Comparison of ENCODE assay signal across 14 cellular contexts in genomic region chr22:50476819-50477344, GRCh38. TPM values are rescaled to one million over a fixed set of nuclear protein-coding genes. Genes with fewer than 3 reads are reported as not detected.
DNase-seq lines count a peak whose midpoint lies in the region; ATAC-seq, FAIRE-seq and TF ChIP-seq lines count a peak whose summit lies in the region.
"Had no signal": no experiment of that assay in that cellular context is flagged by ENCODE, and none has a peak within 500 bp of the region (broad histone marks: within the 10 kb centered on the region; RNA-seq: fewer than 3 reads in every experiment).

No MANE protein-coding gene starts in this region.

- no peak overlapping the region for H2AFZ ChIP-seq in H1 (ENCODE audit: low read length)

- 90% methylated on average over 7 of the region's 7 CpGs; no CpG with 5 or more reads in 1 of the 2 experiments for WGBS in H1 (ENCODE audit: extremely low coverage in 1 of 2, insufficient coverage in 1 of 2, insufficient read length in 1 of 2, insufficient replicate concordance in 2 of 2, low coverage in 1 of 2, low lambda C conversion rate in 2 of 2, missing lambda C conversion rate in 1 of 2), 2 experiments

- H2BK12ac ChIP-seq in H1 (ENCODE audit: low read depth, low read length): peak overlapping the region; percentile 75; the same call in 1 of the 2 replicates

- H3K4me1 Mint-ChIP-seq in activated T-cell treated with anti-CD3 and anti-CD28 coated beads, Interleukin-2, amount 50 U/mL, for 72 hours (ENCODE audit: low read depth): peaks cover 40% of the 10 kb centered on the region
- peaks cover 40% of the 10 kb centered on the region for H3K4me1 Mint-ChIP-seq in stimulated activated effector memory CD8-positive, alpha-beta T cell treated with anti-CD3 and anti-CD28 coated beads, Interleukin-12 subunit alpha, Interleukin-12 subunit beta, amount 100 ng/mL, for 72 hours

- no peak for TF ChIP-seq EP300 in H1 (IDR thresholded peaks at IDR 0.05; ENCODE audit: borderline replicate concordance in 1 of 2, low read depth in 2 of 2, low read length in 2 of 2)

- peaks cover 16% of the 10 kb centered on the region for H3K79me1 ChIP-seq in H1 (ENCODE audit: low read depth, low read length)

- H4K5ac ChIP-seq in H1 (ENCODE audit: insufficient read length, low read depth, low read length): no peak overlapping the region

- POLR2A ChIA-PET in H1 (lab: Charles Lee; ENCODE audit: partially characterized antibody): interaction anchor here (1.1 to 2.0 kb wide), 2 partner anchors 8 to 196 kb away, joined by 4 to 6 read pairs; no protein-coding TSS in a partner anchor

- peak overlapping the region; percentile 89 for H4K91ac ChIP-seq in H1 (replicated peaks; ENCODE audit: insufficient read length, low read length)

- H3K9me3 Mint-ChIP-seq in activated T-cell treated with anti-CD3 and anti-CD28 coated beads, Interleukin-2, amount 50 U/mL, for 72 hours: no peaks in the 10 kb centered on the region
- no peaks in the 10 kb centered on the region for H3K9me3 Mint-ChIP-seq in stimulated activated effector memory CD8-positive, alpha-beta T cell treated with anti-CD3 and anti-CD28 coated beads, Interleukin-12 subunit alpha, Interleukin-12 subunit beta, amount 100 ng/mL, for 72 hours
- H3K9me3 Mint-ChIP-seq: dendritic cell treated with granulocyte-macrophage colony-stimulating factor and Interleukin-4, amounts not matched to agents 40 ng/mL and 50 ng/mL, for 4 days had no signal

- no peak overlapping the region for H3K4me3 ChIP-seq in H1 (ENCODE audit: extremely low read depth in 1 of 4, insufficient read depth in 2 of 4, low read depth in 3 of 4, low read length in 4 of 4)

- H3K9me3 ChIP-seq in H1 (ENCODE audit: insufficient read depth in 2 of 2, low read depth in 1 of 2, low read length in 1 of 2): no peaks in the 10 kb centered on the region

- peak overlapping the region; percentile 46 to 53 for H3K4me3 Mint-ChIP-seq in activated T-cell treated with anti-CD3 and anti-CD28 coated beads, Interleukin-2, amount 50 U/mL, for 72 hours
- H3K4me3 Mint-ChIP-seq in stimulated activated effector memory CD8-positive, alpha-beta T cell treated with anti-CD3 and anti-CD28 coated beads, Interleukin-12 subunit alpha, Interleukin-12 subunit beta, amount 100 ng/mL, for 72 hours: peak overlapping the region; percentile 88

- peak overlapping the region; percentile 21 for H3K27ac Mint-ChIP-seq in activated T-cell treated with anti-CD3 and anti-CD28 coated beads, Interleukin-2, amount 50 U/mL, for 72 hours
- peak overlapping the region; percentile 33 for H3K27ac Mint-ChIP-seq in stimulated activated effector memory CD8-positive, alpha-beta T cell treated with anti-CD3 and anti-CD28 coated beads, Interleukin-12 subunit alpha, Interleukin-12 subunit beta, amount 100 ng/mL, for 72 hours
- H3K27ac Mint-ChIP-seq: dendritic cell treated with granulocyte-macrophage colony-stimulating factor and Interleukin-4, amounts not matched to agents 40 ng/mL and 50 ng/mL, for 4 days had no signal

- FAIRE-seq in H1 (lab: Jason Lieb, UNC): no peak
- no peak for FAIRE-seq in H54 (lab: Jason Lieb, UNC)
- FAIRE-seq: GM19239 had no signal

- H4K8ac ChIP-seq in H1 (ENCODE audit: extremely low read depth, insufficient read depth, low read length): no peak overlapping the region; the same call in none of the 2 replicates

- H2BK5ac ChIP-seq in H1 (ENCODE audit: low read depth, low read length): peak overlapping the region; percentile 52; the same call in 1 of the 2 replicates

- peak overlapping the region; percentile 61; the same call in 1 of the 2 replicates for H2BK20ac ChIP-seq in H1 (ENCODE audit: low read length)

- peaks cover 19 to 22% of the 10 kb centered on the region in 2 experiments for H4K20me1 ChIP-seq in H1 (replicated peaks in 1 of 2; ENCODE audit: control insufficient read depth in 1 of 2, insufficient read depth in 2 of 2, low read length in 2 of 2)

- H3K79me2 ChIP-seq in H1 (ENCODE audit: control insufficient read depth in 1 of 2, insufficient read depth in 2 of 2, low read length in 2 of 2): peaks cover 0 to 25% of the 10 kb centered on the region in 2 experiments; a peak in 3 of 4 replicates

- H2AK5ac ChIP-seq in H1 (ENCODE audit: low read depth, low read length): peak overlapping the region; percentile 75; the same call in 1 of the 2 replicates

- peak overlapping the region; percentile 12 for H3K56ac ChIP-seq in H1 (replicated peaks; ENCODE audit: insufficient read length, low read depth, low read length)

- H3K27me3 ChIP-seq in H1 (replicated peaks in 1 of 4; ENCODE audit: control insufficient read depth in 3 of 4, extremely low read depth in 1 of 4, insufficient read depth in 3 of 4, low read length in 3 of 4): peaks cover 1 to 22% (median 13%) of the 10 kb centered on the region in 4 experiments; a peak in 6 of 7 replicates

- TF ChIP-seq RAD21 in H1 (IDR thresholded peaks at IDR 0.05 in 1 of 2, conservative IDR thresholded peaks at IDR 0.05 in 1 of 2; ENCODE audit: low read depth in 2 of 2, low read length in 2 of 2): no peak

- TF ChIP-seq POLR2A in H1 (IDR thresholded peaks at IDR 0.05; ENCODE audit: control extremely low read depth in 1 of 2, low read depth in 2 of 2, low read length in 2 of 2): no peak
- TF ChIP-seq POLR2A in H54 (IDR thresholded peaks at IDR 0.05; ENCODE audit: low read depth, low read length): no peak

- H3K27me3 Mint-ChIP-seq in activated T-cell treated with anti-CD3 and anti-CD28 coated beads, Interleukin-2, amount 50 U/mL, for 72 hours (ENCODE audit: low read depth): peaks cover 9% of the 10 kb centered on the region

- H3K14ac ChIP-seq in H1 (ENCODE audit: insufficient read length): no peak overlapping the region

- H2BK15ac ChIP-seq in H1 (ENCODE audit: low read length): no peak overlapping the region

- H2BK120ac ChIP-seq in H1 (replicated peaks; ENCODE audit: low read depth, low read length): peak overlapping the region; percentile 78

- TF ChIP-seq CTCF in H1 (IDR thresholded peaks at IDR 0.05; ENCODE audit: control extremely low read depth in 1 of 3, insufficient read depth in 1 of 3, low read depth in 1 of 3, low read length in 3 of 3): no peak

- H3K4ac ChIP-seq in H1 (replicated peaks; ENCODE audit: insufficient read length, low read depth, low read length): no peak overlapping the region

- H3K23ac ChIP-seq in H1 (ENCODE audit: insufficient read length): no peak overlapping the region

- H3K4me2 ChIP-seq in H1 (ENCODE audit: insufficient read depth in 1 of 2, low read depth in 2 of 2, low read length in 2 of 2): no peak overlapping the region

- peak overlapping the region; percentile 13; the same call in 1 of the 2 replicates for H3K18ac ChIP-seq in H1 (ENCODE audit: extremely low read depth, low read length)

- DNase-seq in activated T-cell treated with anti-CD3 and anti-CD28 coated beads, Interleukin-2, amount 50 U/mL, for 72 hours: no peak
- no peak for DNase-seq in activated T-cell treated with anti-CD3 and anti-CD28 coated beads, Interleukin-2, amount 50 U/mL, for 48 hours
- peak; percentile 53 for DNase-seq in NCI-H2171 treated with DMSO at 0.1 percent for 48 hours (lab: John Stamatoyannopoulos, UW)
- no peak for DNase-seq in H1 (ENCODE audit: low read depth in 1 of 2, low spot score in 2 of 2)
- no peak for DNase-seq in stimulated activated effector memory CD8-positive, alpha-beta T cell treated with anti-CD3 and anti-CD28 coated beads, Interleukin-12 subunit alpha, Interleukin-12 subunit beta, amount 100 ng/mL, for 72 hours (ENCODE audit: low spot score in 2 of 2)
- no peak for DNase-seq in DMS 273 (lab: John Stamatoyannopoulos, UW; ENCODE audit: unreplicated experiment)
- no peak for DNase-seq in H54 (ENCODE audit: insufficient read length, low spot score)
- DNase-seq: Karpas-422; midbrain; stimulated activated CD4-positive, alpha-beta T cell treated with anti-CD3 and anti-CD28 coated beads, Interleukin-2, amount 100 ng/mL, for 48 hours; SW 1271 had no signal

- peaks cover 12% of the 10 kb centered on the region; the same call in 1 of the 2 replicates for H3K23me2 ChIP-seq in H1 (ENCODE audit: low read depth, low read length)

- ATAC-seq in activated T-cell treated with anti-CD3 and anti-CD28 coated beads, Interleukin-2, amount 50 U/mL, for 72 hours (replicated peaks in 1 of 2): no peak
- ATAC-seq in stimulated activated effector memory CD8-positive, alpha-beta T cell treated with anti-CD3 and anti-CD28 coated beads, Interleukin-12 subunit alpha, Interleukin-12 subunit beta, amount 100 ng/mL, for 72 hours: no peak
- no peak for ATAC-seq in GM21528 (IDR thresholded peaks at IDR 0.05; ENCODE audit: low FRiP score, unreplicated experiment)

- H3K9ac ChIP-seq in H1 (replicated peaks in 1 of 4; ENCODE audit: extremely low read depth in 1 of 4, low read depth in 3 of 4, low read length in 3 of 4): peak overlapping the region in 1 of 4 experiments; percentile 8; a peak in 1 of 7 replicates

- H3K4me1 ChIP-seq in H1 (replicated peaks in 1 of 4; ENCODE audit: control insufficient read depth in 3 of 4, insufficient read depth in 4 of 4, low read length in 3 of 4): peaks cover 0 to 16% (median 10%) of the 10 kb centered on the region in 4 experiments; a peak in 5 of 7 replicates

- no peak overlapping the region for H3K27ac ChIP-seq in H1 (ENCODE audit: low read depth, low read length)

- no peaks in the 10 kb centered on the region for H3K36me3 ChIP-seq in H1 (ENCODE audit: control insufficient read depth in 2 of 4, insufficient read depth in 4 of 4, low read length in 3 of 4)

- CTCF ChIA-PET in H1 (lab: Charles Lee; ENCODE audit: partially characterized antibody): interaction anchor here (0.6 to 2.9 kb wide), 3 partner anchors 21 to 91 kb away, joined by 3 to 16 read pairs (median 4); partner anchors contain the start of gene SCO2

- H3K36me3 Mint-ChIP-seq in activated T-cell treated with anti-CD3 and anti-CD28 coated beads, Interleukin-2, amount 50 U/mL, for 72 hours (ENCODE audit: insufficient read depth in 2 of 2): peaks cover 5 to 6% of the 10 kb centered on the region in 2 donors
- peaks cover 13% of the 10 kb centered on the region for H3K36me3 Mint-ChIP-seq in stimulated activated effector memory CD8-positive, alpha-beta T cell treated with anti-CD3 and anti-CD28 coated beads, Interleukin-12 subunit alpha, Interleukin-12 subunit beta, amount 100 ng/mL, for 72 hours

RNA-seq across cellular contexts. Expression of gene SBF1, which starts 2.0 kb away (rescaled TPM):
- 100 to 1,000 TPM; 108 to 114 TPM for total RNA-seq in activated T-cell treated with anti-CD3 and anti-CD28 coated beads, Interleukin-2, amount 50 U/mL, for 72 hours
- total RNA-seq in H1 (2021; fragmentation: NEBNext Ultra II Directional; extraction: Animal tissue kit (Norgen Biotek cat#: 25700)): 68.4 and 71.5 TPM in 2 replicates
- polyA plus RNA-seq in H1 (2011; rRNA removed): 29.1 and 53.7 TPM in 2 replicates
- polyA plus RNA-seq in H1 (2011; cell fraction: cytosol; rRNA removed): 39.8 TPM
- 249 TPM for polyA plus RNA-seq in H1 (2011; cell fraction: nucleus; rRNA removed)
- 28.7 to 64.6 TPM (median 48.3 TPM) in 4 replicates for polyA plus RNA-seq in H1 (2012, experiment 1 of 2)
- 28.6 TPM for polyA plus RNA-seq in H1 (2012, experiment 2 of 2)
- 20.2 TPM for polyA plus RNA-seq in H1 (2013, experiment 1 of 2)
- polyA plus RNA-seq in H1 (2013, experiment 2 of 2): 19.9 TPM
- 41.0 and 54.8 TPM in 2 replicates for polyA minus RNA-seq in H1 (2011; rRNA and poly(A)+ RNA removed)
- polyA minus RNA-seq in H1 (2011; cell fraction: cytosol; rRNA and poly(A)+ RNA removed): 47.9 TPM
- 102 TPM for polyA minus RNA-seq in H1 (2011; cell fraction: nucleus; rRNA and poly(A)+ RNA removed)

RNA-seq across cellular contexts. Expression of gene ADM2, which starts 4.5 kb away (rescaled TPM):
- total RNA-seq in activated T-cell treated with anti-CD3 and anti-CD28 coated beads, Interleukin-2, amount 50 U/mL, for 72 hours: 10 to 100 TPM; 25.5 to 28.8 TPM
- 7.5 and 8.0 TPM in 2 replicates for total RNA-seq in H1 (2021; fragmentation: NEBNext Ultra II Directional; extraction: Animal tissue kit (Norgen Biotek cat#: 25700))
- 3.3 and 6.8 TPM in 2 replicates for polyA plus RNA-seq in H1 (2011; rRNA removed)
- polyA plus RNA-seq in H1 (2011; cell fraction: cytosol; rRNA removed): 4.8 TPM
- polyA plus RNA-seq in H1 (2011; cell fraction: nucleus; rRNA removed): 6.5 TPM
- 7.1 to 10.4 TPM (median 9.2 TPM) in 4 replicates for polyA plus RNA-seq in H1 (2012, experiment 1 of 2)
- 8.2 TPM for polyA plus RNA-seq in H1 (2012, experiment 2 of 2)
- 4.6 TPM for polyA plus RNA-seq in H1 (2013, experiment 1 of 2)
- 5.1 TPM for polyA plus RNA-seq in H1 (2013, experiment 2 of 2)
- 2.2 and 4.0 TPM in 2 replicates for polyA minus RNA-seq in H1 (2011; rRNA and poly(A)+ RNA removed)
- 5.6 TPM for polyA minus RNA-seq in H1 (2011; cell fraction: cytosol; rRNA and poly(A)+ RNA removed)
- polyA minus RNA-seq in H1 (2011; cell fraction: nucleus; rRNA and poly(A)+ RNA removed): 6.9 TPM

RNA-seq across cellular contexts. Expression of gene MIOX, which starts 9.8 kb away (rescaled TPM):
- total RNA-seq in activated T-cell treated with anti-CD3 and anti-CD28 coated beads, Interleukin-2, amount 50 U/mL, for 72 hours: 1 to 10 TPM; 3.4 to 5.2 TPM
- total RNA-seq in H1 (2021; fragmentation: NEBNext Ultra II Directional; extraction: Animal tissue kit (Norgen Biotek cat#: 25700)): 0.30 and 0.33 TPM in 2 replicates
- 0.32 and 0.57 TPM in 2 replicates for polyA plus RNA-seq in H1 (2011; rRNA removed)
- 0.30 TPM for polyA plus RNA-seq in H1 (2011; cell fraction: cytosol; rRNA removed)
- polyA plus RNA-seq in H1 (2011; cell fraction: nucleus; rRNA removed): 1.6 TPM
- 0.44 to 0.54 TPM (median 0.48 TPM) in 3 of 4 replicates, not detected in the other for polyA plus RNA-seq in H1 (2012, experiment 1 of 2)
- polyA plus RNA-seq in H1 (2012, experiment 2 of 2): not detected
- 0.10 TPM for polyA plus RNA-seq in H1 (2013, experiment 1 of 2)
- polyA plus RNA-seq in H1 (2013, experiment 2 of 2): 0.15 TPM
- polyA minus RNA-seq in H1 (2011; rRNA and poly(A)+ RNA removed): 0.32 TPM in 1 of 2 replicates, not detected in the other
- polyA minus RNA-seq in H1 (2011; cell fraction: cytosol; rRNA and poly(A)+ RNA removed): not detected
- polyA minus RNA-seq in H1 (2011; cell fraction: nucleus; rRNA and poly(A)+ RNA removed): not detected

RNA-seq across cellular contexts. Expression of gene LMF2, which starts 30.6 kb away (rescaled TPM):
- 10 to 100 TPM; 64.8 to 64.9 TPM for total RNA-seq in activated T-cell treated with anti-CD3 and anti-CD28 coated beads, Interleukin-2, amount 50 U/mL, for 72 hours
- 31.3 and 34.3 TPM in 2 replicates for total RNA-seq in H1 (2021; fragmentation: NEBNext Ultra II Directional; extraction: Animal tissue kit (Norgen Biotek cat#: 25700))
- polyA plus RNA-seq in H1 (2011; rRNA removed): 62.9 and 80.4 TPM in 2 replicates
- 49.9 TPM for polyA plus RNA-seq in H1 (2011; cell fraction: cytosol; rRNA removed)
- 250 TPM for polyA plus RNA-seq in H1 (2011; cell fraction: nucleus; rRNA removed)
- polyA plus RNA-seq in H1 (2012, experiment 1 of 2): 18.2 to 38.1 TPM (median 36.3 TPM) in 4 replicates
- 28.8 TPM for polyA plus RNA-seq in H1 (2012, experiment 2 of 2)
- 42.9 TPM for polyA plus RNA-seq in H1 (2013, experiment 1 of 2)
- polyA plus RNA-seq in H1 (2013, experiment 2 of 2): 40.7 TPM
- 11.2 and 19.4 TPM in 2 replicates for polyA minus RNA-seq in H1 (2011; rRNA and poly(A)+ RNA removed)
- polyA minus RNA-seq in H1 (2011; cell fraction: cytosol; rRNA and poly(A)+ RNA removed): 26.9 TPM
- 43.0 TPM for polyA minus RNA-seq in H1 (2011; cell fraction: nucleus; rRNA and poly(A)+ RNA removed)

RNA-seq across cellular contexts. Expression of gene NCAPH2, which starts 31.1 kb away (rescaled TPM):
- 100 to 1,000 TPM; 120 to 141 TPM for total RNA-seq in activated T-cell treated with anti-CD3 and anti-CD28 coated beads, Interleukin-2, amount 50 U/mL, for 72 hours
- 62.2 and 70.4 TPM in 2 replicates for total RNA-seq in H1 (2021; fragmentation: NEBNext Ultra II Directional; extraction: Animal tissue kit (Norgen Biotek cat#: 25700))
- 73.8 and 81.6 TPM in 2 replicates for polyA plus RNA-seq in H1 (2011; rRNA removed)
- 69.3 TPM for polyA plus RNA-seq in H1 (2011; cell fraction: cytosol; rRNA removed)
- 122 TPM for polyA plus RNA-seq in H1 (2011; cell fraction: nucleus; rRNA removed)
- 40.8 to 68.5 TPM (median 62.3 TPM) in 4 replicates for polyA plus RNA-seq in H1 (2012, experiment 1 of 2)
- polyA plus RNA-seq in H1 (2012, experiment 2 of 2): 53.6 TPM
- polyA plus RNA-seq in H1 (2013, experiment 1 of 2): 24.8 TPM
- 23.7 TPM for polyA plus RNA-seq in H1 (2013, experiment 2 of 2)
- polyA minus RNA-seq in H1 (2011; rRNA and poly(A)+ RNA removed): 33.5 and 33.6 TPM in 2 replicates
- polyA minus RNA-seq in H1 (2011; cell fraction: cytosol; rRNA and poly(A)+ RNA removed): 39.4 TPM
- 33.5 TPM for polyA minus RNA-seq in H1 (2011; cell fraction: nucleus; rRNA and poly(A)+ RNA removed)
